ENCODE assay signal across 8 cellular contexts in the genomic region with DNA sequence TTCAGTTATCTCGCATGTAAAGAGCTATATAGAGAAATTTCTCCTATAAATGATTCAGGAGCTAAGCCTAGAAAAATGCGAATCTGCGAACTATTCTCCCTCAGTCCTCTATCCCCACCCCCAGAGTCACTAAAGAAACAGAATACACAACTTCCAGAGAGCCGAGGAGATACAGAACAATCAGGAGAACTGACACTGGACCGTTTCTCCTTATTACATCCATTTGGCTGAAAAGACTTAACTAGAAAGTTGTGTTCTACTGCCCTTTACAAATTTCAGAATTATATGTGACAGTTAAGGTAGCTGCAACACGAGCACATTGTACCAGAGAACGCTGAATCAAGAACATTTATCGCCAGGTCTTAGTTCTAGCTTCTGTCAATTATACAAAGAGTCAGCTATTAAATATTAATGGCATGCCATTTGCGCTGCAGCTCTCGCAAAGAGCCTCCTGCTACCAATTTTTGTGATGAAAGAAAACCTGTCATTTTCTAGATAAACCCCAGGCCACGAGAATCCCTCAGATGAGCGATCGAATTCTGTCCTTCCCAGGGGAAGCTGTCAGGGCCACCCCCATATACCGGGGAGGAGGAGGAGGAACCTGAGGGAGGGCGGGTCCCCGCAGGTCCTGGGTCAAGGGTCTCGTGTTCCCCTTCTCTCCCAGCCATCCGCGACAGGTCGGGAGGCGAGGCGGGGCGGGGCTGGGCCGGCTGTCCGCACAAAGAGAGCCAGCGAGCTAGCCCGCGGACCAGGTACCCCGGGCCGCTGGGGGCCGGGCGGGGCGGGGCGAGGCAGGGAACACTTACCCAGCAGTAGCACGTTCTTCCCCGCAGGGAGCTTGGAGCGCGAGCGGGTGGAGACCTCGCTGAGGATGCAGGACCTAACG. TPM values are rescaled to one million over a fixed set of nuclear protein-coding genes. Genes with fewer than 3 reads are reported as not detected.
DNase-seq lines count a peak whose midpoint lies in the region; ATAC-seq and TF ChIP-seq lines count a peak whose summit lies in the region.

No MANE protein-coding gene starts in this region.

- CTCF ChIA-PET in activated naive CD4-positive, alpha-beta T cell treated with anti-CD3 and anti-CD28 coated beads, Interleukin-2, amount 10 ng/mL, durations not matched to agents 7 days and 5 days (lab: Charles Lee), result interaction anchor here (0.7 kb wide), 1 partner anchor 343 kb away, joined by 3 read pairs; no protein-coding TSS in a partner anchor

- WGBS in tibial nerve, 2 donors, result 1 to 2% methylated on average over 38 to 41 of the region's 41 CpGs

- H3K36me3 ChIP-seq in tibial nerve, result peaks cover 0 to 12% (median 0%) of the 10 kb centered on the region in 3 donors

- H3K27ac Mint-ChIP-seq in activated naive CD4-positive, alpha-beta T cell treated with anti-CD3 and anti-CD28 coated beads, Interleukin-2, amount 10 ng/mL, durations not matched to agents 7 days and 5 days, result peak overlapping the region; percentile 83

- peaks cover 7% of the 10 kb centered on the region for H3K36me3 Mint-ChIP-seq in activated naive CD4-positive, alpha-beta T cell treated with anti-CD3 and anti-CD28 coated beads, Interleukin-2, amount 10 ng/mL, durations not matched to agents 7 days and 5 days

- peak overlapping the region; percentile 91 to 98 (median 93) for H3K27ac ChIP-seq in tibial nerve

- TF ChIP-seq EP300 in tibial nerve (IDR thresholded peaks at IDR 0.05), result no peak

- peak in 13 of 14 donors; percentile 18 to 86 (median 76) for DNase-seq in C1 segment of cervical spinal cord (lab: John Stamatoyannopoulos, UW)
- DNase-seq in OCI-M1 (lab: John Stamatoyannopoulos, UW), result peak; percentile 65
- DNase-seq in activated naive CD4-positive, alpha-beta T cell treated with anti-CD3 and anti-CD28 coated beads, Interleukin-2, amount 10 ng/mL, durations not matched to agents 7 days and 5 days, result peak; percentile 65
- DNase-seq in head of caudate nucleus, result peak in 41 of 42 donors; percentile 22 to 79 (median 62)
- DNase-seq in omental fat pad (ENCODE audit: low spot score), result no peak
- DNase-seq in tibial nerve (ENCODE audit: low spot score in 2 of 2), result peak in 1 of 2 donors; percentile 15

- TF ChIP-seq CTCF in omental fat pad (IDR thresholded peaks at IDR 0.05) (no peak), tibial nerve (IDR thresholded peaks at IDR 0.05) (no peak)

- H3K9me3 Mint-ChIP-seq in activated naive CD4-positive, alpha-beta T cell treated with anti-CD3 and anti-CD28 coated beads, Interleukin-2, amount 10 ng/mL, durations not matched to agents 7 days and 5 days, result no peaks in the 10 kb centered on the region

- no peak for TF ChIP-seq POLR2A in tibial nerve (IDR thresholded peaks at IDR 0.05)

- H3K4me1 Mint-ChIP-seq in activated naive CD4-positive, alpha-beta T cell treated with anti-CD3 and anti-CD28 coated beads, Interleukin-2, amount 10 ng/mL, durations not matched to agents 7 days and 5 days, result peaks cover 30% of the 10 kb centered on the region

- intact Hi-C loops in head of caudate nucleus (cut with DNase I), result loop anchor here (5.0 kb wide), 1 partner anchor 67 kb away; a partner anchor contains a TSS

- no peaks in the 10 kb centered on the region for H3K9me3 ChIP-seq in tibial nerve

- peaks cover 0 to 36% (median 6%) of the 10 kb centered on the region in 4 donors for H3K4me1 ChIP-seq in tibial nerve

- peak overlapping the region; percentile 52 to 95 (median 76) for H3K4me3 ChIP-seq in tibial nerve

- peaks cover 4% of the 10 kb centered on the region for H3K27me3 Mint-ChIP-seq in activated naive CD4-positive, alpha-beta T cell treated with anti-CD3 and anti-CD28 coated beads, Interleukin-2, amount 10 ng/mL, durations not matched to agents 7 days and 5 days

- peak overlapping the region; percentile 81 for H3K4me3 Mint-ChIP-seq in activated naive CD4-positive, alpha-beta T cell treated with anti-CD3 and anti-CD28 coated beads, Interleukin-2, amount 10 ng/mL, durations not matched to agents 7 days and 5 days

- peak; percentile 41 for ATAC-seq in GM19025 (IDR thresholded peaks at IDR 0.05; ENCODE audit: low read depth, unreplicated experiment)
- ATAC-seq in HG03175 (IDR thresholded peaks at IDR 0.05; ENCODE audit: unreplicated experiment), result peak; percentile 49
- peak; percentile 49 for ATAC-seq in omental fat pad (ENCODE audit: low FRiP score)

- H3K27me3 ChIP-seq in tibial nerve, result no peaks in the 10 kb centered on the region

RNA-seq across cellular contexts. Expression of a gene that starts 0.9 kb away (rescaled TPM):
- 10 to 100 TPM; 21.3 to 30.0 (median 26.3) TPM for total RNA-seq in omental fat pad
- 10 to 100 TPM; 19.0 to 39.6 (median 23.9) TPM for total RNA-seq in tibial nerve
